Comparison of ENCODE assay signal across 33 cellular contexts in genomic region chr7:118114175-118114574, GRCh38.
A peak's percentile ranks its signal among the peaks of the same experiment; 100 is the strongest.
DNase-seq lines count a peak whose midpoint lies in the region; ATAC-seq, FAIRE-seq and TF ChIP-seq lines count a peak whose summit lies in the region.
"Had no signal": no experiment of that assay in that cellular context is flagged by ENCODE, and none has a peak within 500 bp of the region (broad histone marks: within the 10 kb centered on the region; RNA-seq: fewer than 3 reads in every experiment).

No MANE protein-coding gene starts in this region.

- no peaks in the 10 kb centered on the region for H3K79me2 ChIP-seq in K562 (ENCODE audit: control insufficient read depth, insufficient read depth, low read length)

- H2AFZ ChIP-seq in K562 (ENCODE audit: low read depth, low read length) = no peak overlapping the region

- FAIRE-seq in K562 (lab: Jason Lieb, UNC) = no peak
- FAIRE-seq: A204.1, A549, D721Med had no signal

- no peaks in the 10 kb centered on the region for H3K27me3 Mint-ChIP-seq in endodermal cell (ENCODE audit: insufficient read depth)
- H3K27me3 Mint-ChIP-seq: B cell; CD4-positive, CD25-positive, alpha-beta regulatory T cell had no signal

- no peak overlapping the region for H3K27ac Mint-ChIP-seq in endodermal cell
- H3K27ac Mint-ChIP-seq: B cell; CD14-positive monocyte; CD4-positive, alpha-beta memory T cell; CD4-positive, alpha-beta T cell; CD4-positive, CD25-positive, alpha-beta regulatory T cell; CD8-positive, alpha-beta memory T cell; CD8-positive, alpha-beta T cell had no signal

- WGBS in K562 (ENCODE audit: insufficient coverage, low coverage, missing lambda C conversion rate) = 2% methylated on average over 10 of the region's 10 CpGs
- WGBS in endodermal cell (ENCODE audit: insufficient coverage in 1 of 2, insufficient read length in 1 of 2), 2 experiments = 82 to 94% methylated on average over 4 to 10 of the region's 10 CpGs

- intact Hi-C loops in K562 (cut with micrococcal nuclease) = no loop called here

- no peak overlapping the region for H3K4me2 ChIP-seq in K562 (ENCODE audit: insufficient read depth, low read length)
- H3K4me2 ChIP-seq: A549; BLaER1; BLaER1 treated with 17β-estradiol and CSF1 and Interleukin-3, amounts not matched to agents 10 nM and 100 nM had no signal

- H3K27ac ChIP-seq in K562 (ENCODE audit: extremely low read depth, low read depth, low read length) (no peak overlapping the region), endodermal cell (ENCODE audit: low read depth, low read length) (no peak overlapping the region)
- H3K27ac ChIP-seq: 22Rv1; A549; BLaER1; BLaER1 treated with 17β-estradiol and CSF1 and Interleukin-3, amounts not matched to agents 10 nM and 100 nM; C4-2B had no signal

- TF ChIP-seq CTCF in K562 (IDR thresholded peaks at IDR 0.05 in 2 of 3, conservative IDR thresholded peaks at IDR 0.05 in 1 of 3; ENCODE audit: insufficient read depth in 2 of 3, low read depth in 1 of 3, low read length in 3 of 3) (no peak), endodermal cell (conservative IDR thresholded peaks at IDR 0.05) (no peak)

- H3K36me3 Mint-ChIP-seq in endodermal cell (ENCODE audit: low read depth) = no peaks in the 10 kb centered on the region
- H3K36me3 Mint-ChIP-seq: CD14-positive monocyte; CD4-positive, alpha-beta memory T cell; CD4-positive, CD25-positive, alpha-beta regulatory T cell; CD8-positive, alpha-beta memory T cell; CD8-positive, alpha-beta T cell had no signal

- no peak for ATAC-seq in K562
- ATAC-seq in HG02938 (IDR thresholded peaks at IDR 0.05; ENCODE audit: unreplicated experiment) = no peak
- ATAC-seq: A549; CD8-positive, alpha-beta T cell had no signal

- no peaks in the 10 kb centered on the region for H3K36me3 ChIP-seq in K562 (ENCODE audit: control insufficient read depth, insufficient read depth, low read length)
- no peaks in the 10 kb centered on the region for H3K36me3 ChIP-seq in endodermal cell (ENCODE audit: control insufficient read depth, insufficient read depth, low read length)
- H3K36me3 ChIP-seq: BE2C; BLaER1; BLaER1 treated with 17β-estradiol and CSF1 and Interleukin-3, amounts not matched to agents 10 nM and 100 nM had no signal

- H3K4me3 ChIP-seq in K562 = no peak overlapping the region
- H3K4me3 ChIP-seq in endodermal cell (ENCODE audit: low read length) = peak overlapping the region; percentile 23
- H3K4me3 ChIP-seq: A549; BLaER1; BLaER1 treated with 17β-estradiol and CSF1 and Interleukin-3, amounts not matched to agents 10 nM and 100 nM had no signal

- H3K27me3 ChIP-seq in K562 (ENCODE audit: control insufficient read depth in 2 of 2, insufficient read depth in 2 of 2, low read length in 2 of 2) (no peaks in the 10 kb centered on the region), endodermal cell (ENCODE audit: control insufficient read depth, insufficient read depth, low read length, poor library complexity, severe bottlenecking) (no peaks in the 10 kb centered on the region)
- H3K27me3 ChIP-seq: BE2C; BLaER1; BLaER1 treated with 17β-estradiol and CSF1 and Interleukin-3, amounts not matched to agents 10 nM and 100 nM had no signal

- H3K9ac ChIP-seq in K562 (ENCODE audit: insufficient read depth in 1 of 2, low read depth in 2 of 2, low read length in 2 of 2) = no peak overlapping the region
- H3K9ac ChIP-seq in endodermal cell (ENCODE audit: extremely low read depth, low read length, poor library complexity, severe bottlenecking) = no peak overlapping the region
- H3K9ac ChIP-seq: BLaER1; BLaER1 treated with 17β-estradiol and CSF1 and Interleukin-3, amounts not matched to agents 10 nM and 100 nM had no signal

- no peak for TF ChIP-seq RAD21 in K562 (CRISPR knock-in tag; conservative IDR thresholded peaks at IDR 0.05 in 1 of 2, IDR thresholded peaks at IDR 0.05 in 1 of 2)

- TF ChIP-seq EP300 in K562 (IDR thresholded peaks at IDR 0.05; ENCODE audit: low read length) = no peak

- no peak for TF ChIP-seq POLR2A in K562 (conservative IDR thresholded peaks at IDR 0.05)

- peaks cover 35% of the 10 kb centered on the region for H3K9me3 Mint-ChIP-seq in endodermal cell

- no peaks in the 10 kb centered on the region for H3K4me1 Mint-ChIP-seq in endodermal cell
- H3K4me1 Mint-ChIP-seq: B cell; CD14-positive monocyte; CD4-positive, alpha-beta memory T cell; CD4-positive, CD25-positive, alpha-beta regulatory T cell; CD8-positive, alpha-beta memory T cell had no signal

- BruUV-seq in K562 (replicated peaks; lab: Mats Ljungman, UMichigan) = no TSS peak

- CTCF ChIA-PET in K562 (lab: Yijun Ruan, JAX; ENCODE audit: low intra/inter-chr PET ratio) = no interaction called here

- in situ Hi-C loops in K562 (cut with MboI) = no loop called here

- POLR2A ChIA-PET in K562 (lab: Yijun Ruan, JAX) = interaction anchor here (0.7 kb wide), 1 partner anchor 11 kb away, joined by 3 read pairs; no protein-coding TSS in a partner anchor

- DNase-seq in K562 (ENCODE audit: extremely low read depth in 1 of 4, low spot score in 3 of 4) (no peak), endodermal cell (no peak), ureter (ENCODE audit: low spot score) (no peak)
- DNase-seq: 8988T; ACHN; AML-193; BE2C; C1 segment of cervical spinal cord; Caco-2; Calu3; CD4-positive, alpha-beta memory T cell; CD4-positive, alpha-beta T cell; CD4-positive, CD25-positive, alpha-beta regulatory T cell; CD8-positive, alpha-beta memory T cell; CD8-positive, alpha-beta T cell; COR-L47; DMS 273 treated with DMSO at 0.1 percent for 48 hours; DMS153; DMS53; DMS79; DMS79 treated with DMSO at 0.1 percent for 48 hours; DND-41; EL had no signal

- no peaks in the 10 kb centered on the region for H3K4me1 ChIP-seq in K562 (replicated peaks in 1 of 2; ENCODE audit: control insufficient read depth in 2 of 2, insufficient read depth in 2 of 2, low read length in 2 of 2)
- no peaks in the 10 kb centered on the region for H3K4me1 ChIP-seq in endodermal cell (ENCODE audit: control insufficient read depth, insufficient read depth, low read length)
- H3K4me1 ChIP-seq: BE2C, BLaER1, Caco-2 had no signal

- no peaks in the 10 kb centered on the region for H3K9me1 ChIP-seq in K562 (ENCODE audit: control insufficient read depth, insufficient read depth, low read length)

- no peak overlapping the region for H3K4me3 Mint-ChIP-seq in endodermal cell
- H3K4me3 Mint-ChIP-seq: B cell; CD14-positive monocyte; CD4-positive, alpha-beta memory T cell; CD4-positive, alpha-beta T cell; CD4-positive, CD25-positive, alpha-beta regulatory T cell; CD8-positive, alpha-beta memory T cell; CD8-positive, alpha-beta T cell had no signal

- H4K20me1 ChIP-seq in K562 (replicated peaks; ENCODE audit: control insufficient read depth, insufficient read depth, low read length) = no peaks in the 10 kb centered on the region
- H4K20me1 ChIP-seq: BLaER1; BLaER1 treated with 17β-estradiol and CSF1 and Interleukin-3, amounts not matched to agents 10 nM and 100 nM had no signal

- H3K9me3 ChIP-seq in K562 (replicated peaks; ENCODE audit: control insufficient read depth, insufficient read depth, low read depth, low read length) = no peaks in the 10 kb centered on the region
- H3K9me3 ChIP-seq in endodermal cell (ENCODE audit: control insufficient read depth, low read length) = peaks cover 35% of the 10 kb centered on the region
- H3K9me3 ChIP-seq: A549, BE2C had no signal

TF ChIP-seq in K562, 482 proteins besides CTCF, POLR2A, EP300 and RAD21:
- no peak for TF ChIP-seq CBX1 (IDR thresholded peaks at IDR 0.05; ENCODE audit: low read depth)
- TF ChIP-seq ZNF23 (CRISPR knock-in tag; IDR thresholded peaks at IDR 0.05) = no peak
- peak; percentile 67 to 84 for TF ChIP-seq FOXA3 (CRISPR knock-in tag; conservative IDR thresholded peaks at IDR 0.05 in 1 of 2, IDR thresholded peaks at IDR 0.05 in 1 of 2)
- TF ChIP-seq U2AF1 (optimal IDR thresholded peaks at IDR 0.05; ENCODE audit: low read depth, low read length) = no peak
- TF ChIP-seq KDM5B (IDR thresholded peaks at IDR 0.05; ENCODE audit: insufficient replicate concordance, low read depth, low read length) = no peak
- TF ChIP-seq ZNF764 (CRISPR knock-in tag; IDR thresholded peaks at IDR 0.05; ENCODE audit: low read depth) = no peak
- no peak for TF ChIP-seq ESRRA (IDR thresholded peaks at IDR 0.05; ENCODE audit: borderline replicate concordance, low read depth)
TF ChIP-seq in K562: peak in this region for 1.
